ENCODE assay signal across 11 cellular contexts in the genomic region with DNA sequence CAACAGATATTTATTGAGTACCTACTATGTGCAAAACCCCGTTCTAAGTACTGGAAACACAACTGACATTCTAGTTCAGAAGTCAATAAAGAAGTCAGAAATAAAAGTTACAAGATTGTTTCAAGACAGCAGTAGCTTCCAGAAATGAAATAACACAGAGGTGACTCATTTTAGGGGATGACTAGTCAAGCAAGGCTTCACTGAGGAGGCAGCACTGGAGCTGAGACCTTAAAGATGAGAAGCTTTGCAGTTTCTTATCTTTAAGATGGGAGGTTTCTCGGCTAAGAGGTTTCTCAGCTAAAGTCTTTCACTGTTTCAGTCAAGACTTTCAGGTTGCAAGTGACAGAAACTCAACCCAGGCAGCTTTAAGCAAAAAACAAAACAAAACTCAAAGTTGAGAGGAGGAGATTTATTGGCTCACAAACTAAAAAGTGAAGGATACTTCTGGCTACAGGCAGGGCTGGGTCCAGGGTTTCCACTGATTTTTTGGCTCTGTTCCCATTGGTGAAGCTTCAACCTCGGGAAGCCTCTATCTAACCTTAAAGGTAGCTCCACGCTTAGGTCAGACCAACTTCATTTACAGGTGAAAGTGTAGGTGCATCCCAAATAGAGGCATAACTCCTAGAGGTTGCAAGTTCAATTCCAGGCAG. TPM values are rescaled to one million over a fixed set of nuclear protein-coding genes. Genes with fewer than 3 reads are reported as not detected.
DNase-seq lines count a peak whose midpoint lies in the region; ATAC-seq and TF ChIP-seq lines count a peak whose summit lies in the region.
"Had no signal": no experiment of that assay in that cellular context is flagged by ENCODE, and none has a peak within 500 bp of the region (broad histone marks: within the 10 kb centered on the region; RNA-seq: fewer than 3 reads in every experiment).

No MANE protein-coding gene starts in this region.

- no peaks in the 10 kb centered on the region for H4K20me1 ChIP-seq in PC-9 (ENCODE audit: insufficient read depth)

- H3F3A ChIP-seq in PC-9 (ENCODE audit: insufficient read depth, low read depth), result peaks cover 46% of the 10 kb centered on the region

- H3K27ac ChIP-seq in PC-9, result peak overlapping the region; percentile 95
- peak overlapping the region in 1 of 2 donors; percentile 38 for H3K27ac ChIP-seq in prostate gland
- peak overlapping the region in 1 of 2 donors; percentile 69 for H3K27ac ChIP-seq in coronary artery
- H3K27ac ChIP-seq: neutrophil had no signal

- no peak overlapping the region for H3K27ac Mint-ChIP-seq in mesothelial cell of epicardium

- WGBS in prostate gland, result 76% methylated on average over 4 of the region's 4 CpGs

- H3K9me3 Mint-ChIP-seq in mesothelial cell of epicardium, result no peaks in the 10 kb centered on the region

- H3K4me1 Mint-ChIP-seq in mesothelial cell of epicardium, result peaks cover 3% of the 10 kb centered on the region

- H3K9me3 ChIP-seq in PC-9 (ENCODE audit: insufficient read depth, low read depth), result no peaks in the 10 kb centered on the region
- H3K9me3 ChIP-seq in prostate gland, result no peaks in the 10 kb centered on the region
- H3K9me3 ChIP-seq: body of pancreas, neutrophil had no signal

- BruUV-seq in PC-9 (replicated peaks; lab: Mats Ljungman, UMichigan), result no TSS peak

- ATAC-seq in GM21390 (IDR thresholded peaks at IDR 0.05; ENCODE audit: unreplicated experiment), result peak; percentile 96

- no peaks in the 10 kb centered on the region for H3K27me3 Mint-ChIP-seq in mesothelial cell of epicardium (ENCODE audit: low read depth)

- no peaks in the 10 kb centered on the region for H3K36me3 Mint-ChIP-seq in mesothelial cell of epicardium

- peak overlapping the region; percentile 71 for H3K4me2 ChIP-seq in PC-9

- H3K4me3 Mint-ChIP-seq in mesothelial cell of epicardium, result no peak overlapping the region

- POLR2A ChIA-PET in PC-9 (lab: Charles Lee; ENCODE audit: unreplicated experiment), result interaction anchor here (0.7 kb wide), 2 partner anchors 28 to 29 kb away, joined by 4 to 6 read pairs; no protein-coding TSS in a partner anchor

- CTCF ChIA-PET in PC-9 (lab: Charles Lee), result interaction anchor here (3.1 kb wide), 1 partner anchor 30 kb away, joined by 18 read pairs; no protein-coding TSS in a partner anchor

- TF ChIP-seq CTCF in PC-9 (conservative IDR thresholded peaks at IDR 0.05), result no peak
- no peak for TF ChIP-seq CTCF in fibroblast of villous mesenchyme (IDR thresholded peaks at IDR 0.05; ENCODE audit: insufficient read depth, low read depth, low read length)
- TF ChIP-seq CTCF in mesothelial cell of epicardium (IDR thresholded peaks at IDR 0.05; ENCODE audit: unreplicated experiment), result no peak
- TF ChIP-seq CTCF in prostate gland (IDR thresholded peaks at IDR 0.05), result no peak
- no peak for TF ChIP-seq CTCF in coronary artery (IDR thresholded peaks at IDR 0.05)

- DNase-seq in AG08395 (ENCODE audit: low spot score) (peak; percentile 61), PC-9 (peak; percentile 41 to 92), fibroblast of villous mesenchyme (ENCODE audit: low read depth) (peak; percentile 89), mesothelial cell of epicardium (ENCODE audit: low spot score in 2 of 2, unreplicated experiment in 2 of 2) (no peak), prostate gland (ENCODE audit: low spot score) (no peak), coronary artery (ENCODE audit: low spot score) (no peak), pons (ENCODE audit: low spot score) (no peak)
- DNase-seq: body of pancreas, NCI-H510A had no signal

- no peak overlapping the region for H2AFZ ChIP-seq in PC-9

- H3K4me1 ChIP-seq in PC-9 (replicated peaks; ENCODE audit: insufficient read depth), result peaks cover 45% of the 10 kb centered on the region
- H3K4me1 ChIP-seq in prostate gland (replicated peaks), result no peaks in the 10 kb centered on the region

- intact Hi-C loops in PC-9 (cut with micrococcal nuclease; ENCODE audit: unreplicated experiment), result loop anchor here (1.0 to 5.0 kb wide), 7 partner anchors 37 to 1703 kb away; partner anchors contain the start of genes CES1, LPCAT2 and MT2A
- intact Hi-C loops in prostate gland (cut with DNase I), result no loop called here

- no peaks in the 10 kb centered on the region for H3K27me3 ChIP-seq in PC-9 (ENCODE audit: insufficient read depth, low read depth)
- H3K27me3 ChIP-seq in prostate gland (replicated peaks; ENCODE audit: insufficient read depth), result no peaks in the 10 kb centered on the region
- H3K27me3 ChIP-seq: body of pancreas had no signal

- TF ChIP-seq POLR2A in prostate gland (IDR thresholded peaks at IDR 0.05), result no peak

- H3K4me3 ChIP-seq in PC-9, result peak overlapping the region; percentile 22; the same call in 1 of the 2 replicates
- H3K4me3 ChIP-seq in fibroblast of villous mesenchyme (ENCODE audit: low read depth, low read length), result no peak overlapping the region
- no peak overlapping the region for H3K4me3 ChIP-seq in prostate gland
- H3K4me3 ChIP-seq in coronary artery, result no peak overlapping the region
- H3K4me3 ChIP-seq: body of pancreas had no signal

- no peaks in the 10 kb centered on the region for H3K79me2 ChIP-seq in PC-9 (ENCODE audit: low read depth)

- no peaks in the 10 kb centered on the region for H3K9me2 ChIP-seq in PC-9 (ENCODE audit: insufficient read depth)

- no peaks in the 10 kb centered on the region for H3K36me3 ChIP-seq in PC-9 (ENCODE audit: low read depth)
- H3K36me3 ChIP-seq in prostate gland, result no peaks in the 10 kb centered on the region
- H3K36me3 ChIP-seq: neutrophil had no signal

RNA-seq across cellular contexts. Expression of gene MMP2, which starts 7.4 kb away (rescaled TPM):
- 0.50 and 1.6 TPM in 2 replicates for total RNA-seq in PC-9 (2021)
- 448 and 634 TPM in 2 replicates for total RNA-seq in fibroblast of villous mesenchyme
- 383 to 396 TPM (median 385 TPM) in 3 replicates for total RNA-seq in mesothelial cell of epicardium
- 100 to 1,000 TPM in 1 of 2 donors, 10 to 100 TPM in 1; 22.9 to 175 TPM for total RNA-seq in prostate gland

RNA-seq across cellular contexts. Expression of gene LPCAT2, which starts 37.3 kb away (rescaled TPM):
- total RNA-seq in PC-9 (2021) (87.7 and 92.6 TPM in 2 replicates), fibroblast of villous mesenchyme (47.7 and 54.8 TPM in 2 replicates), mesothelial cell of epicardium (22.4 to 25.1 TPM (median 25.0 TPM) in 3 replicates), prostate gland (10 to 100 TPM; 10.8 to 13.6 TPM)

Comparison
In these comparisons a context has a peak if more than half of its experiments do, and no peak if none do; other contexts are left out.
1. DNase-seq: peak in AG08395 (single experiment), PC-9 (2 of 2) and fibroblast of villous mesenchyme (single experiment); none in mesothelial cell of epicardium (0 of 2), prostate gland (single experiment), coronary artery (single experiment) and pons (single experiment).